ENCODE assay signal across 11 cellular contexts in the genomic region with DNA sequence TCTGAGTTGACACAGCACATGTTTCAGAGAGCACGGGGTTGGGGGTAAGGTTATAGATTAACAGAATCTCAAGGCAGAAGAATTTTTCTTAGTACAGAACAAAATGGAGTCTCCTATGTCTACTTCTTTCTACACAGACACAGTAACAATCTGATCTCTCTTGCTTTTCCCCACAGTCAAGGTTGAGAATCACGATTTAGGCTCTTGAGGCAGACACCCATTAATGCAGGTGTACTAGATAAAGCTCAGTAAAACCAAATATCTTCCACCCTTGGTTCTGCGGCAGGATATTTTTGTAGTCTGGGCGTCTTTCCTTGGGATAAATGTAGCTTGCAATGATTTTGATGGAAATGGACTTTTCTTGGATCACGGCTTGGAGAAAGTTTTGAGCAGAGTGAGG. TPM values are rescaled to one million over a fixed set of nuclear protein-coding genes. Genes with fewer than 3 reads are reported as not detected.
"Had no signal": no experiment of that assay in that cellular context is flagged by ENCODE, and none has a peak within 500 bp of the region (broad histone marks: within the 10 kb centered on the region; RNA-seq: fewer than 3 reads in every experiment).

No MANE protein-coding gene starts in this region.

RNA-seq across cellular contexts. Expression of a gene that starts 40.2 kb away (rescaled TPM):
- total RNA-seq: esophagus muscularis mucosa, gastrocnemius medialis, neural crest cell, right cardiac atrium, stomach, thoracic aorta had no signal
- polyA plus RNA-seq: heart right ventricle; naive thymus-derived CD8-positive, alpha-beta T cell; ovary; right cardiac atrium had no signal

RNA-seq across cellular contexts. Expression of a gene that starts 40.4 kb away (rescaled TPM):
- total RNA-seq: fibroblast of villous mesenchyme had no signal
- polyA plus RNA-seq: mammary epithelial cell had no signal
